Comparison of ENCODE assay signal across 1 cellular context in genomic region chr1:181317261-181317924, GRCh38.
TF ChIP-seq lines count a peak whose summit lies in the region.

No MANE protein-coding gene starts in this region.

TF ChIP-seq in GM23338, 12 proteins besides CTCF, POLR2A, EP300 and RAD21 (continued from another document):
- TF ChIP-seq, protein P1, sequence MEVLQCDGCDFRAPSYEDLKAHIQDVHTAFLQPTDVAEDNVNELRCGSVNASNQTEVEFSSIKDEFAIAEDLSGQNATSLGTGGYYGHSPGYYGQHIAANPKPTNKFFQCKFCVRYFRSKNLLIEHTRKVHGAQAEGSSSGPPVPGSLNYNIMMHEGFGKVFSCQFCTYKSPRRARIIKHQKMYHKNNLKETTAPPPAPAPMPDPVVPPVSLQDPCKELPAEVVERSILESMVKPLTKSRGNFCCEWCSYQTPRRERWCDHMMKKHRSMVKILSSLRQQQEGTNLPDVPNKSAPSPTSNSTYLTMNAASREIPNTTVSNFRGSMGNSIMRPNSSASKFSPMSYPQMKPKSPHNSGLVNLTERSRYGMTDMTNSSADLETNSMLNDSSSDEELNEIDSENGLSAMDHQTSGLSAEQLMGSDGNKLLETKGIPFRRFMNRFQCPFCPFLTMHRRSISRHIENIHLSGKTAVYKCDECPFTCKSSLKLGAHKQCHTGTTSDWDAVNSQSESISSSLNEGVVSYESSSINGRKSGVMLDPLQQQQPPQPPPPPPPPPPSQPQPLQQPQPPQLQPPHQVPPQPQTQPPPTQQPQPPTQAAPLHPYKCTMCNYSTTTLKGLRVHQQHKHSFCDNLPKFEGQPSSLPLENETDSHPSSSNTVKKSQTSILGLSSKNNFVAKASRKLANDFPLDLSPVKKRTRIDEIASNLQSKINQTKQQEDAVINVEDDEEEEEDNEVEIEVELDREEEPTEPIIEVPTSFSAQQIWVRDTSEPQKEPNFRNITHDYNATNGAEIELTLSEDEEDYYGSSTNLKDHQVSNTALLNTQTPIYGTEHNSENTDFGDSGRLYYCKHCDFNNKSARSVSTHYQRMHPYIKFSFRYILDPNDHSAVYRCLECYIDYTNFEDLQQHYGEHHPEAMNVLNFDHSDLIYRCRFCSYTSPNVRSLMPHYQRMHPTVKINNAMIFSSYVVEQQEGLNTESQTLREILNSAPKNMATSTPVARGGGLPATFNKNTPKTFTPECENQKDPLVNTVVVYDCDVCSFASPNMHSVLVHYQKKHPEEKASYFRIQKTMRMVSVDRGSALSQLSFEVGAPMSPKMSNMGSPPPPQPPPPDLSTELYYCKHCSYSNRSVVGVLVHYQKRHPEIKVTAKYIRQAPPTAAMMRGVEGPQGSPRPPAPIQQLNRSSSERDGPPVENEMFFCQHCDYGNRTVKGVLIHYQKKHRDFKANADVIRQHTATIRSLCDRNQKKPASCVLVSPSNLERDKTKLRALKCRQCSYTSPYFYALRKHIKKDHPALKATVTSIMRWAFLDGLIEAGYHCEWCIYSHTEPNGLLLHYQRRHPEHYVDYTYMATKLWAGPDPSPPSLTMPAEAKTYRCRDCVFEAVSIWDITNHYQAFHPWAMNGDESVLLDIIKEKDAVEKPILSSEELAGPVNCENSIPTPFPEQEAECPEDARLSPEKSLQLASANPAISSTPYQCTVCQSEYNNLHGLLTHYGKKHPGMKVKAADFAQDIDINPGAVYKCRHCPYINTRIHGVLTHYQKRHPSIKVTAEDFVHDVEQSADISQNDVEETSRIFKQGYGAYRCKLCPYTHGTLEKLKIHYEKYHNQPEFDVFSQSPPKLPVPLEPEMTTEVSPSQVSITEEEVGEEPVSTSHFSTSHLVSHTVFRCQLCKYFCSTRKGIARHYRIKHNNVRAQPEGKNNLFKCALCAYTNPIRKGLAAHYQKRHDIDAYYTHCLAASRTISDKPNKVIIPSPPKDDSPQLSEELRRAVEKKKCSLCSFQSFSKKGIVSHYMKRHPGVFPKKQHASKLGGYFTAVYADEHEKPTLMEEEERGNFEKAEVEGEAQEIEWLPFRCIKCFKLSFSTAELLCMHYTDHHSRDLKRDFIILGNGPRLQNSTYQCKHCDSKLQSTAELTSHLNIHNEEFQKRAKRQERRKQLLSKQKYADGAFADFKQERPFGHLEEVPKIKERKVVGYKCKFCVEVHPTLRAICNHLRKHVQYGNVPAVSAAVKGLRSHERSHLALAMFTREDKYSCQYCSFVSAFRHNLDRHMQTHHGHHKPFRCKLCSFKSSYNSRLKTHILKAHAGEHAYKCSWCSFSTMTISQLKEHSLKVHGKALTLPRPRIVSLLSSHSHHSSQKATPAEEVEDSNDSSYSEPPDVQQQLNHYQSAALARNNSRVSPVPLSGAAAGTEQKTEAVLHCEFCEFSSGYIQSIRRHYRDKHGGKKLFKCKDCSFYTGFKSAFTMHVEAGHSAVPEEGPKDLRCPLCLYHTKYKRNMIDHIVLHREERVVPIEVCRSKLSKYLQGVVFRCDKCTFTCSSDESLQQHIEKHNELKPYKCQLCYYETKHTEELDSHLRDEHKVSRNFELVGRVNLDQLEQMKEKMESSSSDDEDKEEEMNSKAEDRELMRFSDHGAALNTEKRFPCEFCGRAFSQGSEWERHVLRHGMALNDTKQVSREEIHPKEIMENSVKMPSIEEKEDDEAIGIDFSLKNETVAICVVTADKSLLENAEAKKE (CRISPR knock-in tag; IDR thresholded peaks at IDR 0.05) = no peak
- no peak for TF ChIP-seq CREB1 (CRISPR knock-in tag; IDR thresholded peaks at IDR 0.05; ENCODE audit: low read depth)
- TF ChIP-seq ZNF114 (CRISPR knock-in tag; IDR thresholded peaks at IDR 0.05) = no peak
- TF ChIP-seq NANOG (IDR thresholded peaks at IDR 0.05; ENCODE audit: borderline replicate concordance) = no peak
- no peak for TF ChIP-seq POLR2AphosphoS5 (IDR thresholded peaks at IDR 0.05; ENCODE audit: low read depth)
- no peak for TF ChIP-seq ZNF331 (CRISPR knock-in tag; IDR thresholded peaks at IDR 0.05; ENCODE audit: low read depth)
- TF ChIP-seq, protein P2, sequence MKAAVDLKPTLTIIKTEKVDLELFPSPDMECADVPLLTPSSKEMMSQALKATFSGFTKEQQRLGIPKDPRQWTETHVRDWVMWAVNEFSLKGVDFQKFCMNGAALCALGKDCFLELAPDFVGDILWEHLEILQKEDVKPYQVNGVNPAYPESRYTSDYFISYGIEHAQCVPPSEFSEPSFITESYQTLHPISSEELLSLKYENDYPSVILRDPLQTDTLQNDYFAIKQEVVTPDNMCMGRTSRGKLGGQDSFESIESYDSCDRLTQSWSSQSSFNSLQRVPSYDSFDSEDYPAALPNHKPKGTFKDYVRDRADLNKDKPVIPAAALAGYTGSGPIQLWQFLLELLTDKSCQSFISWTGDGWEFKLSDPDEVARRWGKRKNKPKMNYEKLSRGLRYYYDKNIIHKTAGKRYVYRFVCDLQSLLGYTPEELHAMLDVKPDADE (IDR thresholded peaks at IDR 0.05) = no peak
- TF ChIP-seq EZH2phosphoT487 (IDR thresholded peaks at IDR 0.05; ENCODE audit: unreplicated experiment) = peak; percentile 30
- TF ChIP-seq STAT1 (IDR thresholded peaks at IDR 0.05; ENCODE audit: unreplicated experiment) = no peak
- TF ChIP-seq EZH2 (IDR thresholded peaks at IDR 0.05; ENCODE audit: low read depth, unreplicated experiment) = peak; percentile 71
- no peak for TF ChIP-seq JUNB (IDR thresholded peaks at IDR 0.05; ENCODE audit: unreplicated experiment)
